In the genomic region with DNA sequence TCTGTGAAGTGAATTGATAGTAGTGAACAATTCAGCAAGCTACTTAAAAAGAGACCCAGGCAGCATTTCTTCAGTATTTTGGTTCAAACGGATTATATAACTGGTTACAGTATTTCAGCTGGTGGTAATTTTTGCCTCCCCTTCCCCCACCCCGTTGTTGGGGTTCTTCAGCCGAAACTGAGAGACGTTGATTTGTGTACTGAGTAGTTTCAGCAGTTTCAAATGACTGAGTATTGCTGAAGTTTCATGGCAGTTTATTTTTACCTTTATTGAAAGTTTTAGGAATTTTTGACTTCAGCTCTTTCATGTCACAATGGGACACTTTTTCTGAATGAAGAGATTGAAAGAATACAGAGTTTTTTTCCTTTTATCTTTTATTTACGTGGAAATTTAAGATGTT, we compare ENCODE assay signal across 1 cellular context.
TF ChIP-seq lines count a peak whose summit lies in the region.

No MANE protein-coding gene starts in this region.

TF ChIP-seq in HEK293, 187 proteins besides CTCF, POLR2A, EP300 and RAD21 (continued from another document):
- TF ChIP-seq, protein P1, sequence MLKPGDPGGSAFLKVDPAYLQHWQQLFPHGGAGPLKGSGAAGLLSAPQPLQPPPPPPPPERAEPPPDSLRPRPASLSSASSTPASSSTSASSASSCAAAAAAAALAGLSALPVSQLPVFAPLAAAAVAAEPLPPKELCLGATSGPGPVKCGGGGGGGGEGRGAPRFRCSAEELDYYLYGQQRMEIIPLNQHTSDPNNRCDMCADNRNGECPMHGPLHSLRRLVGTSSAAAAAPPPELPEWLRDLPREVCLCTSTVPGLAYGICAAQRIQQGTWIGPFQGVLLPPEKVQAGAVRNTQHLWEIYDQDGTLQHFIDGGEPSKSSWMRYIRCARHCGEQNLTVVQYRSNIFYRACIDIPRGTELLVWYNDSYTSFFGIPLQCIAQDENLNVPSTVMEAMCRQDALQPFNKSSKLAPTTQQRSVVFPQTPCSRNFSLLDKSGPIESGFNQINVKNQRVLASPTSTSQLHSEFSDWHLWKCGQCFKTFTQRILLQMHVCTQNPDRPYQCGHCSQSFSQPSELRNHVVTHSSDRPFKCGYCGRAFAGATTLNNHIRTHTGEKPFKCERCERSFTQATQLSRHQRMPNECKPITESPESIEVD (tag by site-specific recombination; IDR thresholded peaks at IDR 0.05), result peak; percentile 84
- TF ChIP-seq ZNF677 (tag by site-specific recombination; IDR thresholded peaks at IDR 0.05), result no peak
